In the genomic region with DNA sequence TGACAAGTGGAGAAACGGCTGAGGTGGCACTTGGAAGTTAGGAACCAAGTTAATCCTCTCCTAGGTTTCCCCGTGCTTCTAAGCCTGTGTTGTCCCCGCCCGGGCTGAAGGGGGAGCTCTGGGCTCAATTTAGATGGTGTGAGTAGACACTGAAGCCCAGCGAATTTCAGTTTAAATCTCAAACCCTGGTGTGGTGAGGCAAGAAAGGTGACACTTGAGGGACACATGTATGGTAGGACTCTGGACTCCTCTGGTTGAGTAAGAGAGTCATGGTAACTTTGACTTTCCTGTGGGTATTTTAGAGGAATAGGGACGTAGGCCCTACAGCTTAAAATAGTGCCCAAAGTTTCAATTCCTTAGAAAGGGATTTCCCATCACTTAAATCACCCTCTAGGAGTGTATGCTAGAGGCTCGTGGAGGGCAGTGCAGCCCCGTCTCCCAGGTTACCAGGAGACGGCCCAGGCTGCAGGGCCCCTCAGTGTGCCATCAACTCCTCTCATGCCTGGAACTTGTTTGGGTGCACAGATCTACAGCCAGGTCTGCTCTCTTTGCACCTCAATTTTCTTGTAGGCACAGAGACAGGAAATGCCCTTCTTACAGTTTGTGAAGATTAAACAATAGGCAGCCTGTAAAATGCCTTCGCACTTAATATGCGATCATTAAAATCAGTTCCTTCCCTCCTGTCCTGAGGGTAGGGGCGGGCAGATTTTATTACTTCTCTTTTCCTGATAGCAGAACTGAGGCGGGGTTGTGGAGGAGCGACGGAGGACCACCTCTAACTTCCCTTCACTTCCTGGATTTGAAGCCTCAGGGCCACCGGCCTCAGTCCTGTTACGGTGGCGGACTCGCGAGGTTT, we compare ENCODE assay signal across 8 cellular contexts. TPM values are rescaled to one million over a fixed set of nuclear protein-coding genes. Genes with fewer than 3 reads are reported as not detected.
DNase-seq lines count a peak whose midpoint lies in the region; ATAC-seq and TF ChIP-seq lines count a peak whose summit lies in the region.

No MANE protein-coding gene starts in this region.

- H3K27ac Mint-ChIP-seq in natural killer cell treated with Interleukin-12 subunit alpha and Interleukin-12 subunit beta and Interleukin-15 and Interleukin-18, amount 100 ng/mL, for 72 hours = no peak overlapping the region

- peaks cover 47 to 60% of the 10 kb centered on the region in 2 donors for H3K27me3 Mint-ChIP-seq in natural killer cell treated with Interleukin-12 subunit alpha and Interleukin-12 subunit beta and Interleukin-15 and Interleukin-18, amount 100 ng/mL, for 72 hours

- no peaks in the 10 kb centered on the region for H3K27me3 ChIP-seq in BE2C
- no peaks in the 10 kb centered on the region for H3K27me3 ChIP-seq in Loucy (ENCODE audit: insufficient read depth, low read length, poor library complexity, severe bottlenecking)
- H3K27me3 ChIP-seq in fibroblast of lung (ENCODE audit: control insufficient read depth, insufficient read depth, low read length) = peaks cover 44% of the 10 kb centered on the region

- H3K4me1 Mint-ChIP-seq in natural killer cell treated with Interleukin-12 subunit alpha and Interleukin-12 subunit beta and Interleukin-15 and Interleukin-18, amount 100 ng/mL, for 72 hours (ENCODE audit: low read depth in 2 of 2) = peaks cover 8 to 23% of the 10 kb centered on the region in 2 donors

- H4K20me1 ChIP-seq in Loucy (ENCODE audit: insufficient read depth, low read length, poor library complexity, severe bottlenecking) (no peaks in the 10 kb centered on the region), fibroblast of lung (ENCODE audit: control insufficient read depth, extremely low read depth, insufficient read depth, low read length) (no peaks in the 10 kb centered on the region)

- ATAC-seq in GM18498 (IDR thresholded peaks at IDR 0.05; ENCODE audit: unreplicated experiment) (peak; percentile 69), HG02610 (IDR thresholded peaks at IDR 0.05; ENCODE audit: unreplicated experiment) (peak; percentile 82)
- ATAC-seq in natural killer cell treated with Interleukin-12 subunit alpha and Interleukin-12 subunit beta and Interleukin-15 and Interleukin-18, amount 100 ng/mL, for 72 hours = peak; percentile 53 to 71

- H3K4me3 ChIP-seq in BE2C (ENCODE audit: low read depth, low read length) (no peak overlapping the region), Loucy (ENCODE audit: low read length, poor library complexity, severe bottlenecking) (no peak overlapping the region), fibroblast of lung (replicated peaks in 1 of 4; ENCODE audit: control extremely low read depth in 1 of 4, insufficient read depth in 1 of 4, low read depth in 3 of 4, low read length in 4 of 4) (no peak overlapping the region)

- peaks cover 4% of the 10 kb centered on the region for H3K36me3 ChIP-seq in BE2C
- H3K36me3 ChIP-seq in Loucy (ENCODE audit: insufficient read depth, low read length) = no peaks in the 10 kb centered on the region
- H3K36me3 ChIP-seq in fibroblast of lung (ENCODE audit: control insufficient read depth, insufficient read depth, low read length) = no peaks in the 10 kb centered on the region

- no peaks in the 10 kb centered on the region for H3K9me3 Mint-ChIP-seq in natural killer cell treated with Interleukin-12 subunit alpha and Interleukin-12 subunit beta and Interleukin-15 and Interleukin-18, amount 100 ng/mL, for 72 hours

- TF ChIP-seq CTCF in BE2C (IDR thresholded peaks at IDR 0.05; ENCODE audit: low read depth, low read length) (peak; percentile 81), Loucy (conservative IDR thresholded peaks at IDR 0.05; ENCODE audit: low read length) (peak; percentile 90), fibroblast of lung (conservative IDR thresholded peaks at IDR 0.05 in 1 of 2, IDR thresholded peaks at IDR 0.05 in 1 of 2; ENCODE audit: low read depth in 1 of 2, low read length in 2 of 2) (peak; percentile 75 to 83)

- H3K4me1 ChIP-seq in BE2C (peaks cover 14% of the 10 kb centered on the region), Loucy (ENCODE audit: insufficient read depth, low read length, poor library complexity, severe bottlenecking) (no peaks in the 10 kb centered on the region), fibroblast of lung (ENCODE audit: control insufficient read depth, extremely low read depth, insufficient read depth, low read length) (no peaks in the 10 kb centered on the region)

- peak; percentile 71 for DNase-seq in BE2C
- peak; percentile 52 for DNase-seq in UCSD-AML1 (lab: John Stamatoyannopoulos, UW; ENCODE audit: unreplicated experiment)
- DNase-seq in fibroblast of lung (ENCODE audit: low read depth in 2 of 2) = peak in 1 of 2 donors; percentile 67
- DNase-seq in natural killer cell treated with Interleukin-12 subunit alpha and Interleukin-12 subunit beta and Interleukin-15 and Interleukin-18, amount 100 ng/mL, for 72 hours (ENCODE audit: low spot score) = no peak
- no peak for DNase-seq in occipital lobe (lab: John Stamatoyannopoulos, UW)

- H3F3A ChIP-seq in Loucy (ENCODE audit: low read depth) = no peaks in the 10 kb centered on the region

- H3K9me3 ChIP-seq in BE2C (no peaks in the 10 kb centered on the region; the same call in 1 of the 2 replicates), Loucy (ENCODE audit: insufficient read depth, low read depth, low read length) (no peaks in the 10 kb centered on the region), fibroblast of lung (ENCODE audit: control insufficient read depth, insufficient read depth, low read depth, low read length) (no peaks in the 10 kb centered on the region)

- peak overlapping the region; percentile 80 for H2AFZ ChIP-seq in Loucy (ENCODE audit: low read length)
- no peak overlapping the region for H2AFZ ChIP-seq in fibroblast of lung (ENCODE audit: low read length)

- H3K4me3 Mint-ChIP-seq in natural killer cell treated with Interleukin-12 subunit alpha and Interleukin-12 subunit beta and Interleukin-15 and Interleukin-18, amount 100 ng/mL, for 72 hours = peak overlapping the region; percentile 58

- H3K9ac ChIP-seq in Loucy (ENCODE audit: low read depth, low read length, poor library complexity, severe bottlenecking) (no peak overlapping the region), fibroblast of lung (ENCODE audit: insufficient read depth, low read length) (no peak overlapping the region)

- H3K9me2 ChIP-seq in Loucy (replicated peaks; ENCODE audit: low read depth, low read length) = no peaks in the 10 kb centered on the region

- H3K36me3 Mint-ChIP-seq in natural killer cell treated with Interleukin-12 subunit alpha and Interleukin-12 subunit beta and Interleukin-15 and Interleukin-18, amount 100 ng/mL, for 72 hours = no peaks in the 10 kb centered on the region

- no peak overlapping the region for H3K27ac ChIP-seq in fibroblast of lung (ENCODE audit: insufficient read depth, low read length)

- H3K79me2 ChIP-seq in Loucy (ENCODE audit: insufficient read depth, low read length) = no peaks in the 10 kb centered on the region
- H3K79me2 ChIP-seq in fibroblast of lung (ENCODE audit: control insufficient read depth, insufficient read depth, low read length) = no peaks in the 10 kb centered on the region

- no peak overlapping the region for H3K4me2 ChIP-seq in Loucy (ENCODE audit: low read depth, low read length, poor library complexity, severe bottlenecking)
- H3K4me2 ChIP-seq in fibroblast of lung (ENCODE audit: extremely low read depth, insufficient read depth, low read length) = no peak overlapping the region

RNA-seq across cellular contexts. Expression of gene HAND2, which starts 23.9 kb away (rescaled TPM):
- 244 TPM for polyA plus RNA-seq in BE2C (2012; ENCODE audit: insufficient read depth, insufficient read length, low read depth)
- under 0.01 TPM in 2 replicates for total RNA-seq in fibroblast of lung
- 0.25 and 0.51 TPM in 2 replicates for polyA plus RNA-seq in fibroblast of lung
- polyA plus RNA-seq in fibroblast of lung (2012) = 0.27 and 0.41 TPM in 2 replicates
- polyA minus RNA-seq in fibroblast of lung (ENCODE audit: low replicate concordance) = not detected in 2 replicates
- not detected for total RNA-seq in natural killer cell treated with Interleukin-12 subunit alpha and Interleukin-12 subunit beta and Interleukin-15 and Interleukin-18, amount 100 ng/mL, for 72 hours
- not detected for total RNA-seq in occipital lobe

Comparison
In these comparisons a context has a peak if more than half of its experiments do, and no peak if none do; other contexts are left out.
1. DNase-seq: peak in BE2C (single experiment) and UCSD-AML1 (single experiment); none in natural killer cell treated with Interleukin-12 subunit alpha and Interleukin-12 subunit beta and Interleukin-15 and Interleukin-18, amount 100 ng/mL, for 72 hours (single experiment) and occipital lobe (single experiment).
2. Peak in every context shown above with its lines, with median percentiles within 50 percentile points of each other: CTCF ChIP-seq and ATAC-seq.